Comparison of ENCODE assay signal across 8 cellular contexts in the genomic region with DNA sequence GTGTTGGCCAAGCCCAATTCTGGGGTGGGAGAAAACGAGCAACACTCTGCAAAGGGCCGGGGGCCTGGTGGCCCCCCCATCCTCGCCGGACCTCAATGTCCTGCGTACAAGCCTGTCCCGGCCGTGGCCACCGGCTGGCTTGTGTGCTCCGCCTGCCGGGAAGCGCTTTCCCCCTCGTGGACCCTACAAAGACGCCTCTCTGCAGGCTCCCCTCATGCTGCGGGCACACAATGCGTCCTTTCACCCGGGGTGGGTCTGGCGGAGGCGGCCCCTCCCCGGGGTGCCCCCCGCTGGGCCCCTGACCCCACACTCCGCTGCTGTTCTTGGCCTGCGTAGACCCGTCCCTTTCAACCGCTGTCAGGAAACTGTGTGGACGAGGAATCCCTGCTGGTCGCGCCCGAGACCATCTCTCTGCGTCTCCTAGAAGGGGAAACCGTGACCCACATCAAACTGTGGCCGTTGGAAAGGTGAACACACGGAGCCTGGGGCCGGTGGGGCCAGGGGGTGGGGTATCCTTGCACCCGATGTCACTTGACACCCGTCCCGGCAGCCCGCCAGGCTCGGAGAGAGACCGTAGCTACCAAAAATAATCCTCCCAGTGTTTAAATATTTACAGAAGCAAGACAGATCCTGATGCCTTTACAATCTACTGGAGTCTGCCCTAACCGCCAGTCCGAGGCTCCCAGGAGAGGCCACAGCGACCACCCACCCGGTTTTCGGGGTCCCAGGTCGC. TPM values are rescaled to one million over a fixed set of nuclear protein-coding genes. Genes with fewer than 3 reads are reported as not detected.
DNase-seq lines count a peak whose midpoint lies in the region; ATAC-seq and TF ChIP-seq lines count a peak whose summit lies in the region.

No MANE protein-coding gene starts in this region.

- no peak for DNase-seq in activated CD4-positive, alpha-beta T cell treated with anti-CD3 and anti-CD28 coated beads, Interleukin-2, amount 10 ng/mL, durations not matched to agents 7 days and 5 days
- no peak for DNase-seq in activated CD4-positive, alpha-beta T cell treated with anti-CD3 and anti-CD28 coated beads for 1 hour
- peak; percentile 66 for DNase-seq in SW480 (ENCODE audit: low spot score)
- peak in 1 of 2 donors; percentile 61 for DNase-seq in foreskin fibroblast
- no peak for DNase-seq in retinal pigment epithelial cell (ENCODE audit: low read depth)

- H3K9me3 Mint-ChIP-seq in activated CD4-positive, alpha-beta T cell treated with anti-CD3 and anti-CD28 coated beads, Interleukin-2, amount 10 ng/mL, durations not matched to agents 7 days and 5 days: no peaks in the 10 kb centered on the region

- peak overlapping the region; percentile 75 for H3K27ac Mint-ChIP-seq in activated CD4-positive, alpha-beta T cell treated with anti-CD3 and anti-CD28 coated beads, Interleukin-2, amount 10 ng/mL, durations not matched to agents 7 days and 5 days

- peaks cover 46% of the 10 kb centered on the region for H3K4me1 Mint-ChIP-seq in activated CD4-positive, alpha-beta T cell treated with anti-CD3 and anti-CD28 coated beads, Interleukin-2, amount 10 ng/mL, durations not matched to agents 7 days and 5 days

- TF ChIP-seq CTCF in foreskin fibroblast (IDR thresholded peaks at IDR 0.05; ENCODE audit: low read depth, low read length) (no peak), retinal pigment epithelial cell (conservative IDR thresholded peaks at IDR 0.05; ENCODE audit: low read depth, low read length) (no peak)

- CTCF ChIA-PET in activated CD4-positive, alpha-beta T cell treated with anti-CD3 and anti-CD28 coated beads, Interleukin-2, amount 10 ng/mL, durations not matched to agents 7 days and 5 days (lab: Charles Lee): interaction anchor here (0.6 to 3.2 kb wide), 7 partner anchors 13 to 254 kb away, joined by 3 to 9 read pairs (median 3); partner anchors contain the start of gene GAA

- H3K4me3 ChIP-seq in foreskin fibroblast (ENCODE audit: low read depth in 1 of 2, low read length in 2 of 2) (peak overlapping the region; percentile 40 to 49), retinal pigment epithelial cell (ENCODE audit: low read length) (peak overlapping the region; percentile 48)

- peak overlapping the region; percentile 61 for H3K4me3 Mint-ChIP-seq in activated CD4-positive, alpha-beta T cell treated with anti-CD3 and anti-CD28 coated beads, Interleukin-2, amount 10 ng/mL, durations not matched to agents 7 days and 5 days

- H3K27me3 Mint-ChIP-seq in activated CD4-positive, alpha-beta T cell treated with anti-CD3 and anti-CD28 coated beads, Interleukin-2, amount 10 ng/mL, durations not matched to agents 7 days and 5 days: no peaks in the 10 kb centered on the region

- H3K36me3 Mint-ChIP-seq in activated CD4-positive, alpha-beta T cell treated with anti-CD3 and anti-CD28 coated beads, Interleukin-2, amount 10 ng/mL, durations not matched to agents 7 days and 5 days (ENCODE audit: low read depth): no peaks in the 10 kb centered on the region

- ATAC-seq in GM18858 (IDR thresholded peaks at IDR 0.05; ENCODE audit: unreplicated experiment) (no peak), GM19463 (IDR thresholded peaks at IDR 0.05; ENCODE audit: unreplicated experiment) (no peak), HG02588 (IDR thresholded peaks at IDR 0.05; ENCODE audit: unreplicated experiment) (no peak)

- POLR2A ChIA-PET in activated CD4-positive, alpha-beta T cell treated with anti-CD3 and anti-CD28 coated beads, Interleukin-2, amount 10 ng/mL, durations not matched to agents 7 days and 5 days (lab: Charles Lee): no interaction called here

RNA-seq across cellular contexts. Expression of gene TBC1D16, which starts 43.6 kb away (rescaled TPM):
- 1 to 10 TPM in 1 of 2 experiments, under 1 TPM in 1; 0.74 to 1.2 TPM for total RNA-seq in activated CD4-positive, alpha-beta T cell treated with anti-CD3 and anti-CD28 coated beads, Interleukin-2, amount 10 ng/mL, durations not matched to agents 7 days and 5 days

RNA-seq across cellular contexts. Expression of gene CCDC40, which starts 44.4 kb away (rescaled TPM):
- total RNA-seq in activated CD4-positive, alpha-beta T cell treated with anti-CD3 and anti-CD28 coated beads, Interleukin-2, amount 10 ng/mL, durations not matched to agents 7 days and 5 days: not detected
